ENCODE assay signal across 9 cellular contexts in the genomic region with DNA sequence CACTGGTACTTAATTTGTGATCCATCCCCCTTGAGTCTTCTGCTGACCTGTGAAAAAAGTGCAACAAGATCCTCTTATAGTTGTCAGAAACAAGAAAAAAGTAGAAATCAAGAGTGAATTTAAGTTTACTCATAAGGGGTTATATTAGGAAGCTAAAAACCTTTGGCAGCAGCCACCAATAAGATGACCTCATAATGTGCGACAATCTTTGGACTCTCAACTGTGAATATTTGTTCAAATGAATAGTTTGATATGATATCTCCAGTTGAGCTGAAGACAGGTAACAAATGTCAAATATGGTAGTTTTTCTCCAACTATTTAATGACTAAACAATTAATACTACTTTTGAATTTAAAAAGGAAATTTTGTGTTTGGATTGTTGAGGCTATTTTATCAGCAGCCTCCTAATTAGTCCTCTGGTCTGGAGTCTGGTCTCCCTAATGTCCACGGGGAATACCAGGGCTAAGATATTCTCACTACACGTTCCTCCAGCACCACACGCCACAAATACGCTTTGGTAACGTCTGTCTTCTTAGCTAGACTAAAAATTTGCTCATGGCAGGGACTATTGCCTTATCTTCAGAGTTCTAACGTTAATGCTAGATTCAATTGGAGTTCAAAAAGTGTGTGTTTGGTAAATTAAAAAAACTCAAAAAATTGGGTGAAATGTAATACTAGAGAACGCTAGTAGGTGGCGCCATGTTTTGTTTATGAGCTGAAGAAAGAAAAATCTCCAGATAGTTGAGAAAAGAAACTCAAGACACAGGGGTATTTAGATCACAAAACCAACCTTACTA. TPM values are rescaled to one million over a fixed set of nuclear protein-coding genes. Genes with fewer than 3 reads are reported as not detected.
DNase-seq lines count a peak whose midpoint lies in the region; ATAC-seq, FAIRE-seq and TF ChIP-seq lines count a peak whose summit lies in the region.
"Had no signal": no experiment of that assay in that cellular context is flagged by ENCODE, and none has a peak within 500 bp of the region (broad histone marks: within the 10 kb centered on the region; RNA-seq: fewer than 3 reads in every experiment).

No MANE protein-coding gene starts in this region.

- DNase-seq in AG09319 (ENCODE audit: extremely low read depth, low read depth) (no peak), GM19239 (ENCODE audit: insufficient read length, low spot score) (no peak), SW480 (ENCODE audit: low spot score) (peak; percentile 14), kidney epithelial cell (ENCODE audit: low read depth) (no peak), foreskin melanocyte (no peak), NCI-H1694 (lab: John Stamatoyannopoulos, UW) (no peak)

- H3K27me3 ChIP-seq in kidney epithelial cell (ENCODE audit: control insufficient read depth, insufficient read depth, low read length) = no peaks in the 10 kb centered on the region

- ATAC-seq in HG03135 (IDR thresholded peaks at IDR 0.05; ENCODE audit: unreplicated experiment) = no peak
- no peak for ATAC-seq in GM21737 (IDR thresholded peaks at IDR 0.05; ENCODE audit: unreplicated experiment)

- TF ChIP-seq CTCF in AG09319 (IDR thresholded peaks at IDR 0.05; ENCODE audit: low read depth, low read length) = peak; percentile 54
- peak; percentile 52 for TF ChIP-seq CTCF in kidney epithelial cell (IDR thresholded peaks at IDR 0.05; ENCODE audit: insufficient read depth, low read length, poor library complexity, severe bottlenecking)

- FAIRE-seq in GM19239 (lab: Jason Lieb, UNC) = peak; percentile 74

- H3K4me3 ChIP-seq in kidney epithelial cell (ENCODE audit: low read depth, low read length) = no peak overlapping the region

- no peaks in the 10 kb centered on the region for H3K36me3 ChIP-seq in kidney epithelial cell (ENCODE audit: control insufficient read depth, insufficient read depth, low read length)

RNA-seq across cellular contexts. Expression of gene PDX1, which starts 51.0 kb away (rescaled TPM):
- total RNA-seq in kidney epithelial cell = not detected in 2 replicates
- total RNA-seq: HT1080 had no signal
